In the genomic region with DNA sequence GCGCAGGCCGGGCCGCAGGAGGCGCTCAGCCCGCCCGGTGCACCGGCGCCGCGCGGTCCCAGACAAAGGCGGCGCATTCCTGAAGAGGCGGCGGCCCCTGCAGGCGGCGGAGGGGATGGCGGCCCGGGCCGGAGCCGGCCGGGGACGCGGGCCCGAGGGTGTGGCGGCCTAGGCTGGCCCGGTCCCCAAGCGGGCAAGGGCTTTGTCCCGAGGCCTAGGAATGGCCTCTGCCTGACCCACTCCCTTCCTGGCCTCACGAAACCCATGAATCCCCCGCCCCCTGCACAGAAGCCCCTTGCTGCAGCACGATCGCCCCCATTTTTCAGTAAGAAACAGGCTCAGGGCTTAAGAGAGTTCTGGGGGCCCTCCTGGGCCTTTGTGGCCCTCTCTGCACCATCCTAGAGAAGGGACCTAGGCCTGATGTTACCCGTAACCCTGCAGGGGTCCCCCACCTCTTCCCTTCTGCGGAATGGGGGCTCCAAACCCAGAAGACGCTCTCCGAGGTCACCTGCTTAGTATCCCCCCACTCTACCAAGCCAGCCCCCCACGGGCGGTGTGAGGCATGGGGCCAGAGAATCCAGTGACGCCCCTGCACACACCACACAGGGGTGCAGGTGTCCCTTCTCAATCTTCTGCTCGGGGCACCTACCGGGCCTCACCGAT, we compare ENCODE assay signal across 8 cellular contexts. TPM values are rescaled to one million over a fixed set of nuclear protein-coding genes. Genes with fewer than 3 reads are reported as not detected.
DNase-seq lines count a peak whose midpoint lies in the region; ATAC-seq, FAIRE-seq and TF ChIP-seq lines count a peak whose summit lies in the region.

No MANE protein-coding gene starts in this region.

- H3K27ac Mint-ChIP-seq in type B pancreatic cell = peak overlapping the region; percentile 82

- no peaks in the 10 kb centered on the region for H3K36me3 ChIP-seq in fibroblast of lung (ENCODE audit: control insufficient read depth, insufficient read depth, low read length)
- H3K36me3 ChIP-seq in neural cell (ENCODE audit: insufficient read depth, low read length) = no peaks in the 10 kb centered on the region

- TF ChIP-seq CTCF in fibroblast of lung (conservative IDR thresholded peaks at IDR 0.05 in 1 of 2, IDR thresholded peaks at IDR 0.05 in 1 of 2; ENCODE audit: low read depth in 1 of 2, low read length in 2 of 2) = peak; percentile 21 to 61
- peak; percentile 88 for TF ChIP-seq CTCF in neural cell (IDR thresholded peaks at IDR 0.05; ENCODE audit: poor library complexity, severe bottlenecking)
- peak; percentile 79 for TF ChIP-seq CTCF in type B pancreatic cell (conservative IDR thresholded peaks at IDR 0.05)

- peak; percentile 88 for ATAC-seq in activated T-cell treated with anti-CD3 and anti-CD28 coated beads, Interleukin-2, amount 50 U/mL, for 4 hours
- ATAC-seq in HG03095 (IDR thresholded peaks at IDR 0.05; ENCODE audit: unreplicated experiment) = no peak

- no peak overlapping the region for H2AFZ ChIP-seq in fibroblast of lung (ENCODE audit: low read length)
- H2AFZ ChIP-seq in neural cell (ENCODE audit: low read depth, low read length) = peak overlapping the region; percentile 69

- no peaks in the 10 kb centered on the region for H3K36me3 Mint-ChIP-seq in activated T-cell treated with anti-CD3 and anti-CD28 coated beads, Interleukin-2, amount 50 U/mL, for 4 hours (ENCODE audit: insufficient read depth)
- no peaks in the 10 kb centered on the region for H3K36me3 Mint-ChIP-seq in type B pancreatic cell

- H3K4me3 ChIP-seq in fibroblast of lung (replicated peaks in 1 of 4; ENCODE audit: control extremely low read depth in 1 of 4, insufficient read depth in 1 of 4, low read depth in 3 of 4, low read length in 4 of 4) (no peak overlapping the region), neural cell (ENCODE audit: low read length) (peak overlapping the region; percentile 64)

- H3K4me2 ChIP-seq in fibroblast of lung (ENCODE audit: extremely low read depth, insufficient read depth, low read length) = no peak overlapping the region
- peak overlapping the region; percentile 30 for H3K4me2 ChIP-seq in neural cell (ENCODE audit: low read length)

- FAIRE-seq in GM19239 (lab: Jason Lieb, UNC) = no peak

- H3F3A ChIP-seq in neural cell (ENCODE audit: insufficient read depth, low read length, poor library complexity, severe bottlenecking) = no peaks in the 10 kb centered on the region

- no peaks in the 10 kb centered on the region for H3K9me2 ChIP-seq in neural cell (ENCODE audit: insufficient read depth, low read length)

- peak; percentile 89 for DNase-seq in AG20443 (ENCODE audit: low spot score)
- DNase-seq in GM19239 (ENCODE audit: insufficient read length, low spot score) = peak; percentile 84
- peak; percentile 58 for DNase-seq in NOMO-1 treated with DMSO at 0.1 percent for 48 hours (lab: John Stamatoyannopoulos, UW; ENCODE audit: unreplicated experiment)
- peak; percentile 32 for DNase-seq in activated T-cell treated with anti-CD3 and anti-CD28 coated beads, Interleukin-2, amount 50 U/mL, for 4 hours
- peak; percentile 26 to 37 for DNase-seq in fibroblast of lung (ENCODE audit: low read depth in 2 of 2)
- DNase-seq in type B pancreatic cell (ENCODE audit: extremely low spot score, unreplicated experiment) = peak; percentile 85

- peak overlapping the region; percentile 71 for H3K4me3 Mint-ChIP-seq in activated T-cell treated with anti-CD3 and anti-CD28 coated beads, Interleukin-2, amount 50 U/mL, for 4 hours
- H3K4me3 Mint-ChIP-seq in type B pancreatic cell = peak overlapping the region; percentile 83

- peaks cover 5% of the 10 kb centered on the region for H3K4me1 Mint-ChIP-seq in activated T-cell treated with anti-CD3 and anti-CD28 coated beads, Interleukin-2, amount 50 U/mL, for 4 hours (ENCODE audit: low read depth)
- H3K4me1 Mint-ChIP-seq in type B pancreatic cell (ENCODE audit: unreplicated experiment) = peaks cover 4% of the 10 kb centered on the region

- H3K9me3 ChIP-seq in fibroblast of lung (ENCODE audit: control insufficient read depth, insufficient read depth, low read depth, low read length) (no peaks in the 10 kb centered on the region), neural cell (ENCODE audit: low read length) (no peaks in the 10 kb centered on the region)

- H3K27ac ChIP-seq in fibroblast of lung (ENCODE audit: insufficient read depth, low read length) = no peak overlapping the region
- peak overlapping the region; percentile 70 for H3K27ac ChIP-seq in neural cell (ENCODE audit: low read length)

- H3K4me1 ChIP-seq in fibroblast of lung (ENCODE audit: control insufficient read depth, extremely low read depth, insufficient read depth, low read length) = no peaks in the 10 kb centered on the region

- no peak for TF ChIP-seq EP300 in neural cell (conservative IDR thresholded peaks at IDR 0.05; ENCODE audit: poor library complexity, severe bottlenecking)

- no peak overlapping the region for H3K9ac ChIP-seq in fibroblast of lung (ENCODE audit: insufficient read depth, low read length)
- peak overlapping the region; percentile 76 for H3K9ac ChIP-seq in neural cell (ENCODE audit: low read length)

- H3K9me3 Mint-ChIP-seq in activated T-cell treated with anti-CD3 and anti-CD28 coated beads, Interleukin-2, amount 50 U/mL, for 4 hours = no peaks in the 10 kb centered on the region
- H3K9me3 Mint-ChIP-seq in type B pancreatic cell = no peaks in the 10 kb centered on the region

- H3K27me3 ChIP-seq in fibroblast of lung (ENCODE audit: control insufficient read depth, insufficient read depth, low read length) (no peaks in the 10 kb centered on the region), neural cell (ENCODE audit: insufficient read depth, low read depth, low read length) (no peaks in the 10 kb centered on the region)

- H3K27me3 Mint-ChIP-seq in activated T-cell treated with anti-CD3 and anti-CD28 coated beads, Interleukin-2, amount 50 U/mL, for 4 hours (ENCODE audit: low read depth) = no peaks in the 10 kb centered on the region
- H3K27me3 Mint-ChIP-seq in type B pancreatic cell = no peaks in the 10 kb centered on the region

- no peaks in the 10 kb centered on the region for H3K79me2 ChIP-seq in fibroblast of lung (ENCODE audit: control insufficient read depth, insufficient read depth, low read length)
- H3K79me2 ChIP-seq in neural cell (replicated peaks; ENCODE audit: insufficient read depth, low read length) = no peaks in the 10 kb centered on the region

- TF ChIP-seq RAD21 in neural cell (conservative IDR thresholded peaks at IDR 0.05) = peak; percentile 82

- no peaks in the 10 kb centered on the region for H4K20me1 ChIP-seq in fibroblast of lung (ENCODE audit: control insufficient read depth, extremely low read depth, insufficient read depth, low read length)
- H4K20me1 ChIP-seq in neural cell (ENCODE audit: insufficient read depth) = no peaks in the 10 kb centered on the region

TF ChIP-seq in neural cell, 6 proteins besides CTCF, POLR2A, EP300 and RAD21:
- TF ChIP-seq REST (IDR thresholded peaks at IDR 0.05; ENCODE audit: borderline replicate concordance) = no peak
- peak; percentile 40 for TF ChIP-seq MXI1 (conservative IDR thresholded peaks at IDR 0.05; ENCODE audit: poor library complexity, severe bottlenecking)
- TF ChIP-seq SMC3 (conservative IDR thresholded peaks at IDR 0.05; ENCODE audit: poor library complexity) = peak; percentile 81
- TF ChIP-seq POLR2AphosphoS5 (IDR thresholded peaks at IDR 0.05) = peak; percentile 38
- no peak for TF ChIP-seq TAF1 (IDR thresholded peaks at IDR 0.05; ENCODE audit: low read depth)
- no peak for TF ChIP-seq EZH2 (IDR thresholded peaks at IDR 0.05; ENCODE audit: borderline replicate concordance, insufficient read depth, low read length, poor library complexity, severe bottlenecking)

RNA-seq across cellular contexts. Expression of gene RTN4R, which starts 0.4 kb away (rescaled TPM):
- total RNA-seq in activated T-cell treated with anti-CD3 and anti-CD28 coated beads, Interleukin-2, amount 50 U/mL, for 4 hours = 1 to 10 TPM in 2 of 3 donors, under 1 TPM in 1; 0.89 to 1.4 (median 1.0) TPM
- 0.26 and 0.99 TPM in 2 replicates for total RNA-seq in fibroblast of lung
- 0.33 and 2.0 TPM in 2 replicates for polyA plus RNA-seq in fibroblast of lung
- 0.93 and 4.3 TPM in 2 replicates for polyA plus RNA-seq in fibroblast of lung (2012)
- polyA minus RNA-seq in fibroblast of lung (ENCODE audit: low replicate concordance) = 0.56 and 2.4 TPM in 2 replicates
- 12.1 and 13.6 TPM in 2 replicates for polyA plus RNA-seq in neural cell
- polyA minus RNA-seq in neural cell = 12.2 and 13.9 TPM in 2 replicates
- 9.0 and 12.8 TPM in 2 replicates for total RNA-seq in type B pancreatic cell (ENCODE audit: low replicate concordance)

RNA-seq across cellular contexts. Expression of gene DGCR6L, which starts 51.4 kb away (rescaled TPM):
- total RNA-seq in activated T-cell treated with anti-CD3 and anti-CD28 coated beads, Interleukin-2, amount 50 U/mL, for 4 hours = 10 to 100 TPM; 30.3 to 38.1 (median 33.2) TPM
- total RNA-seq in fibroblast of lung (51.1 and 53.2 TPM in 2 replicates), type B pancreatic cell (ENCODE audit: low replicate concordance) (35.9 and 46.6 TPM in 2 replicates)
- polyA plus RNA-seq in fibroblast of lung (26.2 and 42.7 TPM in 2 replicates), neural cell (117 and 125 TPM in 2 replicates)
- 43.9 and 80.0 TPM in 2 replicates for polyA plus RNA-seq in fibroblast of lung (2012)
- polyA minus RNA-seq in fibroblast of lung (ENCODE audit: low replicate concordance) (33.7 and 35.4 TPM in 2 replicates), neural cell (43.3 and 44.1 TPM in 2 replicates)

Comparison
In these comparisons a context has a peak if more than half of its experiments do, and no peak if none do; other contexts are left out.
1. DNase-seq: peak in every context shown above with its lines; median percentile 89 in AG20443; 85 in type B pancreatic cell; 84 in GM19239; 58 in NOMO-1 treated with DMSO at 0.1 percent for 48 hours; 32 in activated T-cell treated with anti-CD3 and anti-CD28 coated beads, Interleukin-2, amount 50 U/mL, for 4 hours; 32 in fibroblast of lung.